ENCODE assay signal across 39 cellular contexts in genomic region chr11:102566112-102566511, GRCh38. TPM values are rescaled to one million over a fixed set of nuclear protein-coding genes. Genes with fewer than 3 reads are reported as not detected.
"Had no signal": no experiment of that assay in that cellular context is flagged by ENCODE, and none has a peak within 500 bp of the region (broad histone marks: within the 10 kb centered on the region; RNA-seq: fewer than 3 reads in every experiment).

No MANE protein-coding gene starts in this region.

- DNase-seq: activated B cell treated with CpG ODN at 0.5 μM for 24 hours; activated CD4-positive, alpha-beta memory T cell treated with anti-CD3 and anti-CD28 coated beads, Interleukin-2, amount 10 ng/mL, durations not matched to agents 7 days and 5 days; activated CD4-positive, alpha-beta T cell treated with anti-CD3 and anti-CD28 coated beads for 4 hours; activated CD4-positive, alpha-beta T cell treated with anti-CD3 and anti-CD28 coated beads, Interleukin-2, amount 10 ng/mL, durations not matched to agents 7 days and 5 days; activated CD4-positive, alpha-beta T cell treated with anti-CD3 and anti-CD28 coated beads, Interleukin-2, amount 50 U/mL, for 48 hours; activated CD4-positive, CD25-positive, alpha-beta regulatory T cell treated with anti-CD3 and anti-CD28 coated beads, Interleukin-2, amount 50 U/mL, for 72 hours; activated CD8-positive, alpha-beta memory T cell treated with anti-CD3 and anti-CD28 coated beads for 24 hours; activated CD8-positive, alpha-beta memory T cell treated with anti-CD3 and anti-CD28 coated beads, Interleukin-2, amount 10 ng/mL, durations not matched to agents 7 days and 5 days; activated CD8-positive, alpha-beta memory T cell treated with anti-CD3 and anti-CD28 coated beads, Interleukin-2, amount 50 U/mL, for 48 hours; activated CD8-positive, alpha-beta T cell treated with anti-CD3 and anti-CD28 coated beads, Interleukin-2, amount 10 ng/mL, durations not matched to agents 7 days and 5 days; activated effector memory CD4-positive, alpha-beta T cell treated with anti-CD3 and anti-CD28 coated beads, Interleukin-2, amount 50 U/mL, for 16 hours; activated gamma-delta T cell treated with Interleukin-2 at 50 U/mL for 16 hours; activated naive CD4-positive, alpha-beta T cell; activated naive CD4-positive, alpha-beta T cell treated with anti-CD3 and anti-CD28 coated beads, Interleukin-2, amount 10 ng/mL, durations not matched to agents 7 days and 5 days; activated naive CD8-positive, alpha-beta T cell treated with anti-CD3 and anti-CD28 coated beads for 36 hours; activated T-cell treated with anti-CD3 and anti-CD28 coated beads, Interleukin-2, amount 50 U/mL, for 1 hour; activated T-cell treated with anti-CD3 and anti-CD28 coated beads, Interleukin-2, amount 50 U/mL, for 4 hours; activated T-cell treated with anti-CD3 and anti-CD28 coated beads, Interleukin-2, amount 50 U/mL, for 72 hours; amygdala; anterior cingulate cortex; caudate nucleus; cerebellar nuclear complex; T-helper 1 cell; T-helper 2 cell; T-helper 9 cell had no signal

- H3K36me3 Mint-ChIP-seq: brain had no signal

- H3K27ac Mint-ChIP-seq: activated B cell treated with CpG ODN at 0.5 μM for 24 hours; activated CD4-positive, alpha-beta memory T cell treated with anti-CD3 and anti-CD28 coated beads, Interleukin-2, amount 10 ng/mL, durations not matched to agents 7 days and 5 days; activated CD4-positive, alpha-beta T cell treated with anti-CD3 and anti-CD28 coated beads, Interleukin-2, amount 10 ng/mL, durations not matched to agents 7 days and 5 days; activated CD8-positive, alpha-beta memory T cell treated with anti-CD3 and anti-CD28 coated beads, Interleukin-2, amount 10 ng/mL, durations not matched to agents 7 days and 5 days; activated CD8-positive, alpha-beta T cell treated with anti-CD3 and anti-CD28 coated beads, Interleukin-2, amount 10 ng/mL, durations not matched to agents 7 days and 5 days; activated naive CD4-positive, alpha-beta T cell treated with anti-CD3 and anti-CD28 coated beads, Interleukin-2, amount 10 ng/mL, durations not matched to agents 7 days and 5 days; activated naive CD8-positive, alpha-beta T cell treated with anti-CD3 and anti-CD28 coated beads for 36 hours; activated T-cell treated with anti-CD3 and anti-CD28 coated beads, Interleukin-2, amount 50 U/mL, for 72 hours; activated T-helper 1 cell treated with anti-CD3 and anti-CD28 coated beads, Interleukin-12 subunit alpha, Interleukin-12 subunit beta, Interleukin-2, Interleukin-4 antibody, amounts not matched to agents 30 ng/mL and 10 ng/mL and 1 ng/mL, durations not matched to agents 14 hours and 24 hours and 36 hours; activated T-helper 17 cell treated with anti-CD3 and anti-CD28 coated beads, Interleukin-2, amount 50 U/mL, for 72 hours; brain; T-helper 1 cell treated with Interleukin-12 subunit alpha and Interleukin-12 subunit beta and Interleukin-4 antibody, amounts not matched to agents 30 μg/mL and 1 μg/mL, for 36 hours; T-helper 2 cell treated with Interferon-gamma antibody and Interleukin-4, amounts not matched to agents 5 μg/mL and 100 μg/mL, for 36 hours had no signal

- H3K27ac ChIP-seq: ascending aorta, cardiac muscle cell, VCaP had no signal

- H3K4me1 Mint-ChIP-seq: brain had no signal

- FAIRE-seq: bronchial epithelial cell, TTC549 had no signal

- ATAC-seq: activated CD8-positive, alpha-beta memory T cell treated with anti-CD3 and anti-CD28 coated beads, Interleukin-2, amount 10 ng/mL, durations not matched to agents 7 days and 5 days; activated CD8-positive, alpha-beta T cell treated with anti-CD3 and anti-CD28 coated beads, Interleukin-2, amount 10 ng/mL, durations not matched to agents 7 days and 5 days; activated naive CD4-positive, alpha-beta T cell treated with anti-CD3 and anti-CD28 coated beads, Interleukin-2, amount 50 U/mL, for 72 hours; activated T-cell treated with anti-CD3 and anti-CD28 coated beads, Interleukin-2, amount 50 U/mL, for 4 hours; activated T-cell treated with anti-CD3 and anti-CD28 coated beads, Interleukin-2, amount 50 U/mL, for 72 hours; activated T-helper 17 cell treated with anti-CD3 and anti-CD28 coated beads, Interleukin-2, amount 50 U/mL, for 72 hours had no signal

- H3K27me3 Mint-ChIP-seq: activated B cell treated with CpG ODN at 0.5 μM for 24 hours; activated naive CD8-positive, alpha-beta T cell treated with anti-CD3 and anti-CD28 coated beads for 36 hours; central memory CD8-positive, alpha-beta T cell had no signal

- H3K4me3 ChIP-seq: ascending aorta, cardiac muscle cell had no signal

- H3K27me3 ChIP-seq: ascending aorta, cardiac muscle cell had no signal

- H3K36me3 ChIP-seq: ascending aorta, cardiac muscle cell had no signal

- H3K4me3 Mint-ChIP-seq: activated B cell treated with CpG ODN at 0.5 μM for 24 hours; activated CD4-positive, alpha-beta memory T cell treated with anti-CD3 and anti-CD28 coated beads, Interleukin-2, amount 10 ng/mL, durations not matched to agents 7 days and 5 days; activated CD4-positive, alpha-beta T cell treated with anti-CD3 and anti-CD28 coated beads, Interleukin-2, amount 10 ng/mL, durations not matched to agents 7 days and 5 days; activated CD8-positive, alpha-beta memory T cell treated with anti-CD3 and anti-CD28 coated beads, Interleukin-2, amount 10 ng/mL, durations not matched to agents 7 days and 5 days; activated CD8-positive, alpha-beta T cell treated with anti-CD3 and anti-CD28 coated beads, Interleukin-2, amount 10 ng/mL, durations not matched to agents 7 days and 5 days; activated naive CD4-positive, alpha-beta T cell treated with anti-CD3 and anti-CD28 coated beads, Interleukin-2, amount 10 ng/mL, durations not matched to agents 7 days and 5 days; activated naive CD8-positive, alpha-beta T cell treated with anti-CD3 and anti-CD28 coated beads for 36 hours; activated T-cell treated with anti-CD3 and anti-CD28 coated beads, Interleukin-2, amount 50 U/mL, for 4 hours; activated T-cell treated with anti-CD3 and anti-CD28 coated beads, Interleukin-2, amount 50 U/mL, for 72 hours; activated T-helper 1 cell treated with anti-CD3 and anti-CD28 coated beads, Interleukin-12 subunit alpha, Interleukin-12 subunit beta, Interleukin-2, Interleukin-4 antibody, amounts not matched to agents 30 ng/mL and 10 ng/mL and 1 ng/mL, durations not matched to agents 14 hours and 24 hours and 36 hours; activated T-helper 17 cell treated with anti-CD3 and anti-CD28 coated beads, Interleukin-2, amount 50 U/mL, for 72 hours; brain; central memory CD8-positive, alpha-beta T cell; T-helper 1 cell treated with Interleukin-12 subunit alpha and Interleukin-12 subunit beta and Interleukin-4 antibody, amounts not matched to agents 30 μg/mL and 1 μg/mL, for 36 hours; T-helper 2 cell treated with Interferon-gamma antibody and Interleukin-4, amounts not matched to agents 5 μg/mL and 100 μg/mL, for 36 hours had no signal

- H3K9me3 ChIP-seq: ascending aorta had no signal

RNA-seq across cellular contexts. Expression of gene MMP7, which starts 35.6 kb away (rescaled TPM):
- total RNA-seq: activated B cell treated with CpG ODN at 0.5 μM for 24 hours; activated CD4-positive, alpha-beta memory T cell treated with anti-CD3 and anti-CD28 coated beads, Interleukin-2, amount 10 ng/mL, durations not matched to agents 7 days and 5 days; activated CD4-positive, alpha-beta T cell treated with anti-CD3 and anti-CD28 coated beads, Interleukin-2, amount 10 ng/mL, durations not matched to agents 7 days and 5 days; activated CD8-positive, alpha-beta memory T cell treated with anti-CD3 and anti-CD28 coated beads, Interleukin-2, amount 10 ng/mL, durations not matched to agents 7 days and 5 days; activated CD8-positive, alpha-beta T cell treated with anti-CD3 and anti-CD28 coated beads, Interleukin-2, amount 10 ng/mL, durations not matched to agents 7 days and 5 days; activated naive CD4-positive, alpha-beta T cell treated with anti-CD3 and anti-CD28 coated beads, Interleukin-2, amount 50 U/mL, for 72 hours; activated naive CD8-positive, alpha-beta T cell treated with anti-CD3 and anti-CD28 coated beads for 36 hours; activated T-cell treated with anti-CD3 and anti-CD28 coated beads, Interleukin-2, amount 50 U/mL, for 72 hours; activated T-helper 1 cell treated with anti-CD3 and anti-CD28 coated beads, Interleukin-12 subunit alpha, Interleukin-12 subunit beta, Interleukin-2, Interleukin-4 antibody, amounts not matched to agents 30 ng/mL and 10 ng/mL and 1 ng/mL, durations not matched to agents 14 hours and 24 hours and 36 hours; activated T-helper 17 cell treated with anti-CD3 and anti-CD28 coated beads, Interleukin-2, amount 50 U/mL, for 72 hours; ascending aorta; bronchial epithelial cell; cardiac muscle cell had no signal
- polyA plus RNA-seq: cardiac muscle cell had no signal

RNA-seq across cellular contexts. Expression of gene MMP20, which starts 59.0 kb away (rescaled TPM):
- total RNA-seq: activated B cell treated with CpG ODN at 0.5 μM for 24 hours; activated CD4-positive, alpha-beta memory T cell treated with anti-CD3 and anti-CD28 coated beads, Interleukin-2, amount 10 ng/mL, durations not matched to agents 7 days and 5 days; activated CD4-positive, alpha-beta T cell treated with anti-CD3 and anti-CD28 coated beads, Interleukin-2, amount 10 ng/mL, durations not matched to agents 7 days and 5 days; activated CD8-positive, alpha-beta memory T cell treated with anti-CD3 and anti-CD28 coated beads, Interleukin-2, amount 10 ng/mL, durations not matched to agents 7 days and 5 days; activated CD8-positive, alpha-beta T cell treated with anti-CD3 and anti-CD28 coated beads, Interleukin-2, amount 10 ng/mL, durations not matched to agents 7 days and 5 days; activated naive CD4-positive, alpha-beta T cell treated with anti-CD3 and anti-CD28 coated beads, Interleukin-2, amount 50 U/mL, for 72 hours; activated naive CD8-positive, alpha-beta T cell treated with anti-CD3 and anti-CD28 coated beads for 36 hours; activated T-cell treated with anti-CD3 and anti-CD28 coated beads, Interleukin-2, amount 50 U/mL, for 4 hours; activated T-cell treated with anti-CD3 and anti-CD28 coated beads, Interleukin-2, amount 50 U/mL, for 72 hours; activated T-helper 1 cell treated with anti-CD3 and anti-CD28 coated beads, Interleukin-12 subunit alpha, Interleukin-12 subunit beta, Interleukin-2, Interleukin-4 antibody, amounts not matched to agents 30 ng/mL and 10 ng/mL and 1 ng/mL, durations not matched to agents 14 hours and 24 hours and 36 hours; activated T-helper 17 cell treated with anti-CD3 and anti-CD28 coated beads, Interleukin-2, amount 50 U/mL, for 72 hours; ascending aorta; bronchial epithelial cell; cardiac muscle cell; chondrocyte had no signal
- polyA plus RNA-seq: adipose tissue, cardiac muscle cell had no signal
